In genomic region chr21:32477424-32477745, GRCh38 we compare ENCODE assay signal across 16 cellular contexts.
A peak's percentile ranks its signal among the peaks of the same experiment; 100 is the strongest.
DNase-seq lines count a peak whose midpoint lies in the region; FAIRE-seq and TF ChIP-seq lines count a peak whose summit lies in the region.
"Had no signal": no experiment of that assay in that cellular context is flagged by ENCODE, and none has a peak within 500 bp of the region (broad histone marks: within the 10 kb centered on the region; RNA-seq: fewer than 3 reads in every experiment).

No MANE protein-coding gene starts in this region.

- H3K27ac ChIP-seq in RWPE1, result peak overlapping the region; percentile 26
- H3K27ac ChIP-seq in kidney (ENCODE audit: low read depth in 2 of 2, low read length in 2 of 2), result no peak overlapping the region
- peak overlapping the region; percentile 73 to 75 for H3K27ac ChIP-seq in prostate gland
- H3K27ac ChIP-seq: GM23248 had no signal

- no peak overlapping the region for H3K9ac ChIP-seq in kidney (ENCODE audit: low read length in 2 of 2)
- H3K9ac ChIP-seq: GM23248 had no signal

- DNase-seq in activated effector memory CD4-positive, alpha-beta T cell treated with anti-CD3 and anti-CD28 coated beads, Interleukin-2, amount 50 U/mL, for 16 hours, result peak; percentile 31
- no peak for DNase-seq in activated effector memory CD4-positive, alpha-beta T cell treated with Interleukin-2 at 50 U/mL for 16 hours
- DNase-seq in RWPE1 (ENCODE audit: low spot score) (no peak), kidney (peak; percentile 28), prostate gland (ENCODE audit: low spot score) (no peak), H7 (no peak), SKM-1 (lab: John Stamatoyannopoulos, UW; ENCODE audit: unreplicated experiment) (no peak), HTR-8/SVneo (ENCODE audit: insufficient read length, low spot score) (no peak)
- DNase-seq: 8988T; CD4-positive, CD25-positive, alpha-beta regulatory T cell; DMS79; GM23248; MM.1S; NCI-H1092 treated with DMSO at 0.1 percent for 48 hours; NCI-H1436 treated with DMSO at 0.1 percent for 48 hours; NCI-H1930 had no signal

- TF ChIP-seq CTCF in RWPE1 (conservative IDR thresholded peaks at IDR 0.05; ENCODE audit: low read depth) (no peak), kidney (IDR thresholded peaks at IDR 0.05; ENCODE audit: borderline replicate concordance, extremely low read depth, insufficient read depth) (no peak), prostate gland (IDR thresholded peaks at IDR 0.05) (no peak)

- CTCF ChIA-PET in RWPE1 (lab: Yijun Ruan, JAX), result no interaction called here

- H3K4me1 ChIP-seq in kidney (ENCODE audit: control insufficient read depth in 1 of 2, insufficient read depth in 1 of 2, low read depth in 1 of 2, low read length in 2 of 2), result no peaks in the 10 kb centered on the region
- H3K4me1 ChIP-seq in prostate gland (replicated peaks), result peaks cover 16% of the 10 kb centered on the region

- POLR2A ChIA-PET in RWPE1 (lab: Yijun Ruan, JAX; ENCODE audit: low non-redundant PET), result no interaction called here

- no peaks in the 10 kb centered on the region for H3K9me3 ChIP-seq in kidney (ENCODE audit: control insufficient read depth in 1 of 2, low read length in 2 of 2)
- no peaks in the 10 kb centered on the region for H3K9me3 ChIP-seq in prostate gland

- no peak overlapping the region for H3K4me3 ChIP-seq in kidney (ENCODE audit: low read length in 2 of 2)
- no peak overlapping the region for H3K4me3 ChIP-seq in prostate gland
- no peak overlapping the region for H3K4me3 ChIP-seq in H7 (ENCODE audit: insufficient read depth, low read depth, low read length)
- H3K4me3 ChIP-seq: GM23248 had no signal

- WGBS in prostate gland, result 80% methylated on average over 9 of the region's 9 CpGs

- no peaks in the 10 kb centered on the region for H3K36me3 ChIP-seq in kidney (ENCODE audit: control insufficient read depth in 1 of 2, insufficient read depth in 2 of 2, low read length in 2 of 2)
- H3K36me3 ChIP-seq in prostate gland, result no peaks in the 10 kb centered on the region
- H3K36me3 ChIP-seq in H7 (replicated peaks; ENCODE audit: control insufficient read depth, insufficient read depth, low read length), result no peaks in the 10 kb centered on the region

- no peak for TF ChIP-seq POLR2A in prostate gland (IDR thresholded peaks at IDR 0.05)

- intact Hi-C loops in kidney (cut with DNase I) (no loop called here), prostate gland (cut with DNase I) (no loop called here)

- no peaks in the 10 kb centered on the region for H3K27me3 ChIP-seq in prostate gland (replicated peaks; ENCODE audit: insufficient read depth)
- H3K27me3 ChIP-seq in H7 (ENCODE audit: control insufficient read depth, insufficient read depth, low read length), result no peaks in the 10 kb centered on the region

- FAIRE-seq in kidney (lab: Jason Lieb, UNC) (no peak), HTR-8/SVneo (lab: Jason Lieb, UNC) (no peak)

Comparison
In these comparisons a context has a peak if more than half of its experiments do, and no peak if none do; other contexts are left out.
1. DNase-seq: peak in activated effector memory CD4-positive, alpha-beta T cell treated with anti-CD3 and anti-CD28 coated beads, Interleukin-2, amount 50 U/mL, for 16 hours (single experiment) and kidney (single experiment); none in activated effector memory CD4-positive, alpha-beta T cell treated with Interleukin-2 at 50 U/mL for 16 hours (single experiment), RWPE1 (single experiment), prostate gland (single experiment), H7 (single experiment), SKM-1 (single experiment) and HTR-8/SVneo (single experiment).
2. H3K27ac ChIP-seq: peak in RWPE1 (single experiment) and prostate gland (2 of 2); none in kidney (0 of 2).